Comparison of ENCODE assay signal across 24 cellular contexts in the genomic region with DNA sequence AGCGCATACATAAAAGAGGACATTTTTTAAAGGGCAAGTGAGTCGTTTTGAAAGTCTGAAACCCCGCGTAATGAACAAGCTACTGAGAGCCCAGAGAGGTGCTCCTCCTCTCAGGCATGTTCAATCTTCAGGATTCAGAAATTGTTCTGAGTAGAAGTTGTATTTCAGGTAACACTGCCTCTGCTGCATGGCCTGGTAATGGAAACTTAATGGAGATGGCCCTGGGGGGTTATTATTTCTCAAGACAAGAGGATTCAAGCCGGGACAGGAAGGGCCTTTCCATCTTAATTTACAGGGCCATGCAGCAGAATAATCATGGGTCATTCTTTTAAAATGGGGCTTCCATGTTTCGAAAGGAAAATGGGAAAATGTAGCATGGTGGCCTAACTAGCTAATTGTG. TPM values are rescaled to one million over a fixed set of nuclear protein-coding genes. Genes with fewer than 3 reads are reported as not detected.
DNase-seq lines count a peak whose midpoint lies in the region; ATAC-seq and TF ChIP-seq lines count a peak whose summit lies in the region.
"Had no signal": no experiment of that assay in that cellular context is flagged by ENCODE, and none has a peak within 500 bp of the region (broad histone marks: within the 10 kb centered on the region; RNA-seq: fewer than 3 reads in every experiment).

No MANE protein-coding gene starts in this region.

- TF ChIP-seq EP300 in esophagus muscularis mucosa (IDR thresholded peaks at IDR 0.05): no peak

- H3K36me3 ChIP-seq in esophagus muscularis mucosa: no peaks in the 10 kb centered on the region
- H3K36me3 ChIP-seq in smooth muscle cell (ENCODE audit: low read depth): no peaks in the 10 kb centered on the region
- H3K36me3 ChIP-seq: BE2C, BLaER1 had no signal

- DNase-seq in coronary artery (ENCODE audit: low spot score) (no peak), esophagus muscularis mucosa (ENCODE audit: extremely low spot score) (peak; percentile 78), smooth muscle cell (lab: John Stamatoyannopoulos, UW; ENCODE audit: unreplicated experiment) (no peak), type B pancreatic cell (ENCODE audit: extremely low spot score, unreplicated experiment) (no peak), activated gamma-delta T cell (lab: John Stamatoyannopoulos, UW) (no peak)
- no peak for DNase-seq in central memory CD4-positive, alpha-beta T cell
- DNase-seq: 8988T; ACHN; BE2C; C1 segment of cervical spinal cord; CD4-positive, alpha-beta memory T cell; CD4-positive, CD25-positive, alpha-beta regulatory T cell; CD8-positive, alpha-beta memory T cell; COR-L47; DMS 273 treated with DMSO at 0.1 percent for 48 hours; DMS153; DMS79 treated with DMSO at 0.1 percent for 48 hours; GDM1 had no signal

- WGBS in esophagus muscularis mucosa: 75% methylated on average over 6 of the region's 6 CpGs
- 83% methylated on average over 6 of the region's 6 CpGs for WGBS in smooth muscle cell (ENCODE audit: low lambda C conversion rate)

- H3K9me3 Mint-ChIP-seq in type B pancreatic cell: peaks cover 21% of the 10 kb centered on the region

- H3K9me3 ChIP-seq in esophagus muscularis mucosa (no peaks in the 10 kb centered on the region), smooth muscle cell (replicated peaks; ENCODE audit: low read depth) (no peaks in the 10 kb centered on the region)
- H3K9me3 ChIP-seq: BE2C, BLaER1 had no signal

- TF ChIP-seq POLR2A in esophagus muscularis mucosa (IDR thresholded peaks at IDR 0.05; ENCODE audit: low read depth): no peak

- no peaks in the 10 kb centered on the region for H3F3A ChIP-seq in smooth muscle cell (ENCODE audit: low read depth)

- H3K4me1 ChIP-seq in esophagus muscularis mucosa (peaks cover 0 to 3% (median 0%) of the 10 kb centered on the region in 4 donors), smooth muscle cell (ENCODE audit: low read depth) (no peaks in the 10 kb centered on the region)
- H3K4me1 ChIP-seq: BE2C had no signal

- no peak overlapping the region for H2AFZ ChIP-seq in smooth muscle cell (ENCODE audit: low read depth)

- H3K4me3 Mint-ChIP-seq in type B pancreatic cell: peak overlapping the region; percentile 38
- H3K4me3 Mint-ChIP-seq: CD14-positive monocyte; CD4-positive, alpha-beta memory T cell; CD4-positive, CD25-positive, alpha-beta regulatory T cell; CD8-positive, alpha-beta memory T cell had no signal

- H3K4me1 Mint-ChIP-seq in type B pancreatic cell (ENCODE audit: unreplicated experiment): peaks cover 45% of the 10 kb centered on the region
- H3K4me1 Mint-ChIP-seq: CD14-positive monocyte; CD4-positive, alpha-beta memory T cell; CD4-positive, CD25-positive, alpha-beta regulatory T cell; CD8-positive, alpha-beta memory T cell had no signal

- H3K27ac ChIP-seq in coronary artery (peak overlapping the region; percentile 9 to 52), esophagus muscularis mucosa (replicated peaks in 1 of 4) (no peak overlapping the region), smooth muscle cell (ENCODE audit: low read depth) (peak overlapping the region; percentile 34)
- H3K27ac ChIP-seq: BLaER1 had no signal

- H3K4me2 ChIP-seq in smooth muscle cell: no peak overlapping the region
- H3K4me2 ChIP-seq: BLaER1 had no signal

- H3K27me3 ChIP-seq in esophagus muscularis mucosa (no peaks in the 10 kb centered on the region), smooth muscle cell (ENCODE audit: low read depth) (no peaks in the 10 kb centered on the region)
- H3K27me3 ChIP-seq: BE2C, BLaER1 had no signal

- peak overlapping the region; percentile 7 for H3K9ac ChIP-seq in smooth muscle cell (ENCODE audit: low read depth)
- H3K9ac ChIP-seq: BLaER1 had no signal

- H3K4me3 ChIP-seq in coronary artery (no peak overlapping the region), esophagus muscularis mucosa (no peak overlapping the region), smooth muscle cell (no peak overlapping the region)
- H3K4me3 ChIP-seq: BLaER1, GM12878 had no signal

- no peaks in the 10 kb centered on the region for H3K36me3 Mint-ChIP-seq in type B pancreatic cell
- H3K36me3 Mint-ChIP-seq: CD14-positive monocyte; CD4-positive, alpha-beta memory T cell; CD4-positive, CD25-positive, alpha-beta regulatory T cell; CD8-positive, alpha-beta memory T cell had no signal

- H3K27ac Mint-ChIP-seq in type B pancreatic cell: peak overlapping the region; percentile 67
- H3K27ac Mint-ChIP-seq: CD14-positive monocyte; CD4-positive, alpha-beta memory T cell; CD4-positive, CD25-positive, alpha-beta regulatory T cell; CD8-positive, alpha-beta memory T cell had no signal

- no peaks in the 10 kb centered on the region for H4K20me1 ChIP-seq in smooth muscle cell (ENCODE audit: low read depth)
- H4K20me1 ChIP-seq: BLaER1 had no signal

- intact Hi-C loops in esophagus muscularis mucosa (cut with DNase I): no loop called here

- TF ChIP-seq CTCF in coronary artery (IDR thresholded peaks at IDR 0.05): no peak
- TF ChIP-seq CTCF in esophagus muscularis mucosa (IDR thresholded peaks at IDR 0.05): no peak
- TF ChIP-seq CTCF in smooth muscle cell (IDR thresholded peaks at IDR 0.05; ENCODE audit: borderline replicate concordance, insufficient read depth, poor library complexity, severe bottlenecking): no peak
- no peak for TF ChIP-seq CTCF in type B pancreatic cell (conservative IDR thresholded peaks at IDR 0.05)

- no peaks in the 10 kb centered on the region for H3K79me2 ChIP-seq in smooth muscle cell (ENCODE audit: low read depth)

- H3K27me3 Mint-ChIP-seq in type B pancreatic cell: no peaks in the 10 kb centered on the region
- H3K27me3 Mint-ChIP-seq: CD4-positive, CD25-positive, alpha-beta regulatory T cell had no signal

- ATAC-seq in HG02642 (IDR thresholded peaks at IDR 0.05; ENCODE audit: poor library complexity, unreplicated experiment) (no peak), GM18868 (IDR thresholded peaks at IDR 0.05; ENCODE audit: unreplicated experiment) (no peak)
- ATAC-seq: GM12878 had no signal

RNA-seq across cellular contexts. Expression of a gene that starts 42.1 kb away (rescaled TPM):
- total RNA-seq in esophagus muscularis mucosa (10 to 100 TPM; 16.7 to 24.4 (median 17.6) TPM), smooth muscle cell (5.5 and 5.6 TPM in 2 replicates), type B pancreatic cell (ENCODE audit: low replicate concordance) (10.6 and 14.3 TPM in 2 replicates)
- polyA plus RNA-seq in smooth muscle cell: 2.5 and 4.4 TPM in 2 replicates
- total RNA-seq: CD4-positive, CD25-positive, alpha-beta regulatory T cell had no signal
- polyA plus RNA-seq: AG04450; CD14-positive monocyte; CD4-positive, alpha-beta memory T cell; CD8-positive, alpha-beta memory T cell had no signal

Comparison
In these comparisons a context has a peak if more than half of its experiments do, and no peak if none do; other contexts are left out.
1. H3K27ac ChIP-seq: peak in coronary artery (2 of 2) and smooth muscle cell (single experiment); none in esophagus muscularis mucosa (0 of 4).